ENCODE assay signal across 8 cellular contexts in genomic region chr17:39462644-39463375, GRCh38. TPM values are rescaled to one million over a fixed set of nuclear protein-coding genes. Genes with fewer than 3 reads are reported as not detected.
A peak's percentile ranks its signal among the peaks of the same experiment; 100 is the strongest.
DNase-seq lines count a peak whose midpoint lies in the region; ATAC-seq and TF ChIP-seq lines count a peak whose summit lies in the region.

No MANE protein-coding gene starts in this region.

- H3K9me3 ChIP-seq in mesodermal cell (ENCODE audit: control insufficient read depth, low read length) (no peaks in the 10 kb centered on the region), vagina (no peaks in the 10 kb centered on the region)

- peaks cover 9% of the 10 kb centered on the region for H3K36me3 ChIP-seq in mesodermal cell (ENCODE audit: control insufficient read depth, insufficient read depth, low read length)
- no peaks in the 10 kb centered on the region for H3K36me3 ChIP-seq in vagina

- no peak for TF ChIP-seq POLR2A in vagina (IDR thresholded peaks at IDR 0.05)

- H3K4me1 ChIP-seq in mesodermal cell (ENCODE audit: control insufficient read depth, insufficient read depth, low read length, poor library complexity, severe bottlenecking) = peaks cover 3% of the 10 kb centered on the region
- H3K4me1 ChIP-seq in vagina = peaks cover 45% of the 10 kb centered on the region

- ATAC-seq in HG02678 (IDR thresholded peaks at IDR 0.05; ENCODE audit: unreplicated experiment) = no peak

- WGBS in mesodermal cell (ENCODE audit: insufficient coverage in 2 of 2), 2 experiments = 6 to 7% methylated on average over 24 to 27 of the region's 27 CpGs

- TF ChIP-seq CTCF in vagina (IDR thresholded peaks at IDR 0.05) = no peak

- H3K4me3 ChIP-seq in mesodermal cell (ENCODE audit: extremely low read depth, insufficient read depth, low read length, poor library complexity, severe bottlenecking) (peak overlapping the region; percentile 82), vagina (peak overlapping the region; percentile 73)

- H3K27me3 ChIP-seq in vagina = no peaks in the 10 kb centered on the region

- H3K27ac ChIP-seq in mesodermal cell (ENCODE audit: low read depth, low read length, severe bottlenecking) (no peak overlapping the region), vagina (peak overlapping the region; percentile 96)

- intact Hi-C loops in vagina (cut with DNase I) = no loop called here

- DNase-seq in DMS53 (lab: John Stamatoyannopoulos, UW) (peak; percentile 31), DMS53 treated with DMSO at 0.1 percent for 48 hours (lab: John Stamatoyannopoulos, UW; ENCODE audit: unreplicated experiment) (no peak), OCI-M1 (lab: John Stamatoyannopoulos, UW) (peak; percentile 44), ecto neural progenitor cell (ENCODE audit: low spot score) (peak; percentile 66), vagina (ENCODE audit: extremely low spot score in 2 of 2) (peak in 1 of 2 donors; percentile 87), NCI-H510A treated with DMSO at 0.1 percent for 48 hours (lab: John Stamatoyannopoulos, UW) (no peak)

RNA-seq across cellular contexts. Expression of gene CDK12, which starts 1.5 kb away (rescaled TPM):
- 29.5 TPM for polyA plus RNA-seq in mesodermal cell (2013, experiment 1 of 2)
- 26.5 TPM for polyA plus RNA-seq in mesodermal cell (2013, experiment 2 of 2)
- 36.8 TPM for total RNA-seq in vagina

RNA-seq across cellular contexts. Expression of gene MED1, which starts 11.7 kb away (rescaled TPM):
- polyA plus RNA-seq in mesodermal cell (2013, experiment 1 of 2) = 34.4 TPM
- 31.7 TPM for polyA plus RNA-seq in mesodermal cell (2013, experiment 2 of 2)
- total RNA-seq in vagina = 23.1 TPM

Comparison
In these comparisons a context has a peak if more than half of its experiments do, and no peak if none do; other contexts are left out.
1. DNase-seq: peak in DMS53 (single experiment), OCI-M1 (single experiment) and ecto neural progenitor cell (single experiment); none in DMS53 treated with DMSO at 0.1 percent for 48 hours (single experiment) and NCI-H510A treated with DMSO at 0.1 percent for 48 hours (single experiment).